15 cellular contexts compared by ENCODE assay signal in genomic region chr16:280991-281659, GRCh38. TPM values are rescaled to one million over a fixed set of nuclear protein-coding genes. Genes with fewer than 3 reads are reported as not detected.
DNase-seq lines count a peak whose midpoint lies in the region; ATAC-seq and TF ChIP-seq lines count a peak whose summit lies in the region.
"Had no signal": no experiment of that assay in that cellular context is flagged by ENCODE, and none has a peak within 500 bp of the region (broad histone marks: within the 10 kb centered on the region; RNA-seq: fewer than 3 reads in every experiment).

No MANE protein-coding gene starts in this region.

- H3K4me3 Mint-ChIP-seq in CD8-positive, alpha-beta T cell = peak overlapping the region; percentile 11
- peak overlapping the region; percentile 38 for H3K4me3 Mint-ChIP-seq in osteocyte (ENCODE audit: unreplicated experiment)
- H3K4me3 Mint-ChIP-seq in activated T-cell treated with anti-CD3 and anti-CD28 coated beads, Interleukin-2, amount 50 U/mL, for 24 hours = no peak overlapping the region
- H3K4me3 Mint-ChIP-seq: activated CD4-positive, alpha-beta T cell treated with anti-CD3 and anti-CD28 coated beads for 36 hours; natural killer cell treated with Interleukin-12 subunit alpha and Interleukin-12 subunit beta and Interleukin-15 and Interleukin-18, amount 100 ng/mL, for 72 hours had no signal

- no peak for TF ChIP-seq CTCF in CD8-positive, alpha-beta T cell (IDR thresholded peaks at IDR 0.05)
- TF ChIP-seq CTCF in fibroblast of villous mesenchyme (IDR thresholded peaks at IDR 0.05; ENCODE audit: insufficient read depth, low read depth, low read length) = no peak
- no peak for TF ChIP-seq CTCF in osteocyte (IDR thresholded peaks at IDR 0.05)
- TF ChIP-seq CTCF in RWPE1 (conservative IDR thresholded peaks at IDR 0.05; ENCODE audit: low read depth) = no peak

- H3K4me1 Mint-ChIP-seq in CD8-positive, alpha-beta T cell (ENCODE audit: low read depth) = peaks cover 9% of the 10 kb centered on the region
- no peaks in the 10 kb centered on the region for H3K4me1 Mint-ChIP-seq in osteocyte (ENCODE audit: unreplicated experiment)
- peaks cover 8% of the 10 kb centered on the region for H3K4me1 Mint-ChIP-seq in activated T-cell treated with anti-CD3 and anti-CD28 coated beads, Interleukin-2, amount 50 U/mL, for 24 hours (ENCODE audit: low read depth)

- CTCF ChIA-PET in CD8-positive, alpha-beta T cell (lab: Charles Lee) = no interaction called here
- CTCF ChIA-PET in RWPE1 (lab: Yijun Ruan, JAX) = interaction anchor here (0.6 kb wide), 1 partner anchor 144 kb away, joined by 3 read pairs; the partner anchor contains the start of gene RAB11FIP3

- ATAC-seq in CD8-positive, alpha-beta T cell = no peak
- no peak for ATAC-seq in HG03159 (IDR thresholded peaks at IDR 0.05; ENCODE audit: unreplicated experiment)
- ATAC-seq: activated CD4-positive, alpha-beta T cell treated with anti-CD3 and anti-CD28 coated beads for 36 hours; natural killer cell treated with Interleukin-12 subunit alpha and Interleukin-12 subunit beta and Interleukin-15 and Interleukin-18, amount 100 ng/mL, for 72 hours had no signal

- H3K9me3 Mint-ChIP-seq in CD8-positive, alpha-beta T cell = no peaks in the 10 kb centered on the region
- H3K9me3 Mint-ChIP-seq in osteocyte (ENCODE audit: unreplicated experiment) = no peaks in the 10 kb centered on the region
- no peaks in the 10 kb centered on the region for H3K9me3 Mint-ChIP-seq in activated T-cell treated with anti-CD3 and anti-CD28 coated beads, Interleukin-2, amount 50 U/mL, for 24 hours
- H3K9me3 Mint-ChIP-seq: natural killer cell treated with Interleukin-12 subunit alpha and Interleukin-12 subunit beta and Interleukin-15 and Interleukin-18, amount 100 ng/mL, for 72 hours had no signal

- no peak for DNase-seq in CD8-positive, alpha-beta T cell
- DNase-seq in MG63 (no peak), fibroblast of villous mesenchyme (ENCODE audit: low read depth) (no peak), osteocyte (ENCODE audit: extremely low spot score, unreplicated experiment) (no peak), caudate nucleus (lab: John Stamatoyannopoulos, UW) (no peak), RWPE1 (ENCODE audit: low spot score) (no peak)
- DNase-seq in activated T-cell treated with anti-CD3 and anti-CD28 coated beads, Interleukin-2, amount 50 U/mL, for 24 hours = no peak
- DNase-seq: activated CD4-positive, alpha-beta T cell treated with anti-CD3 and anti-CD28 coated beads for 36 hours; esophagus squamous epithelium; kidney glomerular epithelial cell; NCI-H1436 had no signal

- peaks cover 8% of the 10 kb centered on the region for H3K27me3 ChIP-seq in CD8-positive, alpha-beta T cell (ENCODE audit: insufficient read depth, low read length)
- H3K27me3 ChIP-seq in MG63 = peaks cover 9% of the 10 kb centered on the region

- no peak overlapping the region for H3K27ac ChIP-seq in CD8-positive, alpha-beta T cell (ENCODE audit: low read depth, low read length)
- no peak overlapping the region for H3K27ac ChIP-seq in caudate nucleus (ENCODE audit: low read depth, low read length)
- no peak overlapping the region for H3K27ac ChIP-seq in RWPE1
- H3K27ac ChIP-seq: C4-2B, esophagus squamous epithelium had no signal

- POLR2A ChIA-PET in CD8-positive, alpha-beta T cell (lab: Charles Lee) = no interaction called here
- POLR2A ChIA-PET in RWPE1 (lab: Yijun Ruan, JAX; ENCODE audit: low non-redundant PET) = no interaction called here

- H3K4me1 ChIP-seq in CD8-positive, alpha-beta T cell (ENCODE audit: insufficient read depth, low read length) = peaks cover 12% of the 10 kb centered on the region

- intact Hi-C loops in CD8-positive, alpha-beta T cell (cut with DNase I, micrococcal nuclease) = no loop called here

- no peak overlapping the region for H3K27ac Mint-ChIP-seq in CD8-positive, alpha-beta T cell
- no peak overlapping the region for H3K27ac Mint-ChIP-seq in osteocyte (ENCODE audit: unreplicated experiment)
- no peak overlapping the region for H3K27ac Mint-ChIP-seq in activated T-cell treated with anti-CD3 and anti-CD28 coated beads, Interleukin-2, amount 50 U/mL, for 24 hours
- H3K27ac Mint-ChIP-seq: activated CD4-positive, alpha-beta T cell treated with anti-CD3 and anti-CD28 coated beads for 36 hours; natural killer cell treated with Interleukin-12 subunit alpha and Interleukin-12 subunit beta and Interleukin-15 and Interleukin-18, amount 100 ng/mL, for 72 hours had no signal

- no peak overlapping the region for H3K4me3 ChIP-seq in CD8-positive, alpha-beta T cell (ENCODE audit: low read depth, low read length)
- H3K4me3 ChIP-seq in MG63 (peak overlapping the region; percentile 41), fibroblast of villous mesenchyme (ENCODE audit: low read depth, low read length) (peak overlapping the region; percentile 33)

- H3K9me3 ChIP-seq in CD8-positive, alpha-beta T cell (ENCODE audit: low read length) = no peaks in the 10 kb centered on the region
- H3K9me3 ChIP-seq in MG63 = no peaks in the 10 kb centered on the region
- H3K9me3 ChIP-seq: esophagus squamous epithelium had no signal

- no peaks in the 10 kb centered on the region for H3K36me3 ChIP-seq in CD8-positive, alpha-beta T cell (ENCODE audit: insufficient read depth, low read length)
- peaks cover 2% of the 10 kb centered on the region; the same call in 1 of the 2 replicates for H3K36me3 ChIP-seq in MG63
- H3K36me3 ChIP-seq: esophagus squamous epithelium had no signal

- no peaks in the 10 kb centered on the region for H3K36me3 Mint-ChIP-seq in CD8-positive, alpha-beta T cell
- no peaks in the 10 kb centered on the region for H3K36me3 Mint-ChIP-seq in osteocyte (ENCODE audit: unreplicated experiment)
- H3K36me3 Mint-ChIP-seq in activated T-cell treated with anti-CD3 and anti-CD28 coated beads, Interleukin-2, amount 50 U/mL, for 24 hours (ENCODE audit: low read depth) = no peaks in the 10 kb centered on the region
- H3K36me3 Mint-ChIP-seq: natural killer cell treated with Interleukin-12 subunit alpha and Interleukin-12 subunit beta and Interleukin-15 and Interleukin-18, amount 100 ng/mL, for 72 hours had no signal

- H3K27me3 Mint-ChIP-seq in CD8-positive, alpha-beta T cell (ENCODE audit: low read depth) = peaks cover 10% of the 10 kb centered on the region
- no peaks in the 10 kb centered on the region for H3K27me3 Mint-ChIP-seq in osteocyte (ENCODE audit: unreplicated experiment)
- peaks cover 32% of the 10 kb centered on the region for H3K27me3 Mint-ChIP-seq in activated T-cell treated with anti-CD3 and anti-CD28 coated beads, Interleukin-2, amount 50 U/mL, for 24 hours
- H3K27me3 Mint-ChIP-seq: natural killer cell treated with Interleukin-12 subunit alpha and Interleukin-12 subunit beta and Interleukin-15 and Interleukin-18, amount 100 ng/mL, for 72 hours had no signal

RNA-seq across cellular contexts. Expression of gene ARHGDIG, which starts 0.7 kb away (rescaled TPM):
- not detected for total RNA-seq in CD8-positive, alpha-beta T cell
- 5.9 TPM in 1 of 2 replicates, not detected in the other for total RNA-seq in MG63 (2014; rRNA removed; shearing (Covaris generic); ENCODE audit: low replicate concordance)
- total RNA-seq in fibroblast of villous mesenchyme (0.32 TPM in 1 of 2 replicates, not detected in the other), osteocyte (0.54 TPM in 1 of 2 replicates, not detected in the other)
- total RNA-seq: activated CD4-positive, alpha-beta T cell treated with anti-CD3 and anti-CD28 coated beads for 36 hours; esophagus squamous epithelium; HT1080; natural killer cell treated with Interleukin-12 subunit alpha and Interleukin-12 subunit beta and Interleukin-15 and Interleukin-18, amount 100 ng/mL, for 72 hours had no signal

RNA-seq across cellular contexts. Expression of gene PDIA2, which starts 1.8 kb away (rescaled TPM):
- total RNA-seq in CD8-positive, alpha-beta T cell = not detected
- total RNA-seq in MG63 (2014; rRNA removed; shearing (Covaris generic); ENCODE audit: low replicate concordance) = 3.1 TPM in 1 of 2 replicates, not detected in the other
- under 0.01 and 0.43 TPM in 2 replicates for total RNA-seq in fibroblast of villous mesenchyme
- not detected in 2 replicates for total RNA-seq in osteocyte
- total RNA-seq: activated CD4-positive, alpha-beta T cell treated with anti-CD3 and anti-CD28 coated beads for 36 hours; esophagus squamous epithelium; natural killer cell treated with Interleukin-12 subunit alpha and Interleukin-12 subunit beta and Interleukin-15 and Interleukin-18, amount 100 ng/mL, for 72 hours had no signal

RNA-seq across cellular contexts. Expression of gene RGS11, which starts 5.4 kb away (rescaled TPM):
- total RNA-seq in CD8-positive, alpha-beta T cell = not detected
- total RNA-seq in MG63 (2014; rRNA removed; shearing (Covaris generic); ENCODE audit: low replicate concordance) = not detected in 2 replicates
- 0.64 and 0.86 TPM in 2 replicates for total RNA-seq in fibroblast of villous mesenchyme
- 6.2 and 9.5 TPM in 2 replicates for total RNA-seq in osteocyte
- total RNA-seq: HT1080; natural killer cell treated with Interleukin-12 subunit alpha and Interleukin-12 subunit beta and Interleukin-15 and Interleukin-18, amount 100 ng/mL, for 72 hours had no signal

RNA-seq across cellular contexts. Expression of gene FAM234A, which starts 46.5 kb away (rescaled TPM):
- 10 to 100 TPM; 22.4 to 24.7 TPM for total RNA-seq in CD8-positive, alpha-beta T cell
- 65.6 and 106 TPM in 2 replicates for total RNA-seq in MG63 (2014; rRNA removed; shearing (Covaris generic); ENCODE audit: low replicate concordance)
- total RNA-seq in fibroblast of villous mesenchyme (58.7 and 59.6 TPM in 2 replicates), osteocyte (171 and 185 TPM in 2 replicates)

RNA-seq across cellular contexts. Expression of gene LUC7L, which starts 51.9 kb away (rescaled TPM):
- total RNA-seq in CD8-positive, alpha-beta T cell = 100 to 1,000 TPM; 136 to 142 TPM
- 45.1 and 58.4 TPM in 2 replicates for total RNA-seq in MG63 (2014; rRNA removed; shearing (Covaris generic); ENCODE audit: low replicate concordance)
- total RNA-seq in fibroblast of villous mesenchyme (44.1 and 52.7 TPM in 2 replicates), osteocyte (103 and 104 TPM in 2 replicates)
